In the genomic region with DNA sequence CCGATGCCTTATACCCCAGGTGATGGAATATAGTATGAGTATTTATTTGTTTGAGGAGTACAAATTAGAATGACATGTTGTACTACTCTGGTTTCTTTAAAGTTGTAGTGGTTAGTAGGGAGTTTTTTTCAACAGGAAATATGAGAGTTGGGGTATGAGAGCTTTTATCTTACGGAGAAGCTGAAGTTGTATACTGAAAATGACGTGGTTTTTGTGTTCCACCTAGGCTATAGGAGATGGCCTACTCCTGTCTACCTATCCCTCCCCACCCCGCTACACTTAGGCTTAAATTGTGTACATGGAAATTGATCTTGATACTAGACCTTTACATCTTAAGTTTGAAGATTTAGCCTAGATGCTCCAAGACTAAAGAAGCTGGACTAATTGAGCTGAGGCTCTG, we compare ENCODE assay signal across 21 cellular contexts. TPM values are rescaled to one million over a fixed set of nuclear protein-coding genes. Genes with fewer than 3 reads are reported as not detected.
A peak's percentile ranks its signal among the peaks of the same experiment; 100 is the strongest.
DNase-seq lines count a peak whose midpoint lies in the region; ATAC-seq and TF ChIP-seq lines count a peak whose summit lies in the region.
"Had no signal": no experiment of that assay in that cellular context is flagged by ENCODE, and none has a peak within 500 bp of the region (broad histone marks: within the 10 kb centered on the region; RNA-seq: fewer than 3 reads in every experiment).

No MANE protein-coding gene starts in this region.

- no peaks in the 10 kb centered on the region for H3K27me3 Mint-ChIP-seq in CD4-positive, CD25-positive, alpha-beta regulatory T cell
- H3K27me3 Mint-ChIP-seq in CD8-positive, alpha-beta memory T cell: peaks cover 0 to 3% of the 10 kb centered on the region in 2 donors
- H3K27me3 Mint-ChIP-seq in naive thymus-derived CD8-positive, alpha-beta T cell: no peaks in the 10 kb centered on the region

- H3K36me3 Mint-ChIP-seq in CD4-positive, CD25-positive, alpha-beta regulatory T cell: peaks cover 40% of the 10 kb centered on the region
- peaks cover 8 to 79% (median 15%) of the 10 kb centered on the region in 3 donors for H3K36me3 Mint-ChIP-seq in CD8-positive, alpha-beta memory T cell
- peaks cover under 1 to 28% of the 10 kb centered on the region in 2 donors for H3K36me3 Mint-ChIP-seq in activated naive CD4-positive, alpha-beta T cell treated with anti-CD3 and anti-CD28 coated beads, Interleukin-2, amount 50 U/mL, for 72 hours
- H3K36me3 Mint-ChIP-seq in naive thymus-derived CD8-positive, alpha-beta T cell: peaks cover 7 to 63% (median 31%) of the 10 kb centered on the region in 3 donors

- H3K4me3 Mint-ChIP-seq in CD4-positive, CD25-positive, alpha-beta regulatory T cell: peak overlapping the region; percentile 6 to 61 (median 46)
- H3K4me3 Mint-ChIP-seq in CD8-positive, alpha-beta memory T cell: peak overlapping the region in 4 of 7 donors; percentile 4 to 20 (median 11)
- H3K4me3 Mint-ChIP-seq in naive thymus-derived CD8-positive, alpha-beta T cell: peak overlapping the region; percentile 5 to 68 (median 56)

- H3K4me3 ChIP-seq in CD4-positive, CD25-positive, alpha-beta regulatory T cell (ENCODE audit: low read depth, low read length): peak overlapping the region; percentile 15
- peak overlapping the region; percentile 24 for H3K4me3 ChIP-seq in CD8-positive, alpha-beta memory T cell (ENCODE audit: low read length)
- H3K4me3 ChIP-seq: body of pancreas, dorsolateral prefrontal cortex, left lung, right lobe of liver had no signal

- H3K9me3 Mint-ChIP-seq in CD4-positive, CD25-positive, alpha-beta regulatory T cell: no peaks in the 10 kb centered on the region
- no peaks in the 10 kb centered on the region for H3K9me3 Mint-ChIP-seq in CD8-positive, alpha-beta memory T cell
- H3K9me3 Mint-ChIP-seq in activated naive CD4-positive, alpha-beta T cell treated with anti-CD3 and anti-CD28 coated beads, Interleukin-2, amount 50 U/mL, for 72 hours: no peaks in the 10 kb centered on the region
- no peaks in the 10 kb centered on the region for H3K9me3 Mint-ChIP-seq in naive thymus-derived CD8-positive, alpha-beta T cell

- peak overlapping the region; percentile 79 for H3K27ac ChIP-seq in CD4-positive, CD25-positive, alpha-beta regulatory T cell (ENCODE audit: insufficient read depth, low read length, poor library complexity, severe bottlenecking)
- H3K27ac ChIP-seq in CD8-positive, alpha-beta memory T cell (ENCODE audit: low read depth, low read length): no peak overlapping the region
- H3K27ac ChIP-seq: body of pancreas, dorsolateral prefrontal cortex, left lung, right lobe of liver had no signal

- DNase-seq in CD4-positive, CD25-positive, alpha-beta regulatory T cell: peak in 2 of 3 donors; percentile 49 to 54
- DNase-seq in CD8-positive, alpha-beta memory T cell: peak in 2 of 5 donors; percentile 37 to 75
- DNase-seq in activated naive CD4-positive, alpha-beta T cell treated with anti-CD3 and anti-CD28 coated beads, Interleukin-2, amount 50 U/mL, for 72 hours (ENCODE audit: low spot score in 2 of 2): no peak
- peak in 7 of 10 donors; percentile 16 to 80 (median 37) for DNase-seq in naive thymus-derived CD8-positive, alpha-beta T cell
- DNase-seq in dermis blood vessel endothelial cell: no peak
- no peak for DNase-seq in GM10266 (ENCODE audit: extremely low spot score)
- no peak for DNase-seq in C1 segment of cervical spinal cord (lab: John Stamatoyannopoulos, UW)
- DNase-seq: activated CD4-positive, alpha-beta T cell treated with anti-CD3 and anti-CD28 coated beads for 1 hour; body of pancreas; dorsolateral prefrontal cortex; left lung; NCI-H2029; NCI-H524 treated with DMSO at 0.1 percent for 48 hours; right lobe of liver; SHP77; stimulated activated CD4-positive, alpha-beta T cell treated with anti-CD3 and anti-CD28 coated beads, Interleukin-1b, Interleukin-23, amount 100 ng/mL, for 48 hours; T-helper 9 cell had no signal

- H3K36me3 ChIP-seq in CD4-positive, CD25-positive, alpha-beta regulatory T cell (ENCODE audit: control insufficient read depth, insufficient read depth, low read length): peaks cover 63% of the 10 kb centered on the region
- peaks cover 43% of the 10 kb centered on the region for H3K36me3 ChIP-seq in CD8-positive, alpha-beta memory T cell (ENCODE audit: insufficient read depth, low read length)

- CTCF ChIA-PET in CD8-positive, alpha-beta memory T cell (lab: Charles Lee): interaction anchor here (1.0 to 1.6 kb wide), 2 partner anchors 66 to 69 kb away, joined by 3 to 4 read pairs; no protein-coding TSS in a partner anchor

- peaks cover 26% of the 10 kb centered on the region for H3K4me1 ChIP-seq in CD4-positive, CD25-positive, alpha-beta regulatory T cell (ENCODE audit: control insufficient read depth, insufficient read depth, low read length, poor library complexity, severe bottlenecking)
- peaks cover 34% of the 10 kb centered on the region for H3K4me1 ChIP-seq in CD8-positive, alpha-beta memory T cell (ENCODE audit: insufficient read depth, low read length)
- H3K4me1 ChIP-seq: body of pancreas, right lobe of liver had no signal

- no peaks in the 10 kb centered on the region for H3K27me3 ChIP-seq in CD4-positive, CD25-positive, alpha-beta regulatory T cell (ENCODE audit: control insufficient read depth, insufficient read depth, low read length)
- no peaks in the 10 kb centered on the region for H3K27me3 ChIP-seq in CD8-positive, alpha-beta memory T cell (ENCODE audit: insufficient read depth, low read length, poor library complexity, severe bottlenecking)
- H3K27me3 ChIP-seq: body of pancreas, dorsolateral prefrontal cortex, left lung, right lobe of liver had no signal

- H3K4me1 Mint-ChIP-seq in CD4-positive, CD25-positive, alpha-beta regulatory T cell: peaks cover 16 to 45% (median 34%) of the 10 kb centered on the region in 4 donors
- H3K4me1 Mint-ChIP-seq in CD8-positive, alpha-beta memory T cell: peaks cover 23 to 38% (median 32%) of the 10 kb centered on the region in 3 donors
- peaks cover 23 to 54% (median 38%) of the 10 kb centered on the region in 4 donors for H3K4me1 Mint-ChIP-seq in naive thymus-derived CD8-positive, alpha-beta T cell

- POLR2A ChIA-PET in CD8-positive, alpha-beta memory T cell (lab: Charles Lee): interaction anchor here (0.9 to 1.2 kb wide), 4 partner anchors 43 to 70 kb away, joined by 3 read pairs; no protein-coding TSS in a partner anchor
- POLR2A ChIA-PET in naive thymus-derived CD8-positive, alpha-beta T cell (lab: Charles Lee): interaction anchor here (0.6 to 1.6 kb wide), 10 partner anchors 44 to 275 kb away, joined by 3 to 9 read pairs (median 4); a partner anchor contains a TSS

- no peak for TF ChIP-seq CTCF in GM10266 (IDR thresholded peaks at IDR 0.05; ENCODE audit: control insufficient read depth, insufficient read depth, low read depth, missing control alignments)

- ATAC-seq in CD4-positive, CD25-positive, alpha-beta regulatory T cell (ENCODE audit: low read depth in 2 of 2): peak; percentile 71 to 80
- peak; percentile 72 to 77 for ATAC-seq in activated naive CD4-positive, alpha-beta T cell treated with anti-CD3 and anti-CD28 coated beads, Interleukin-2, amount 50 U/mL, for 72 hours
- peak; percentile 92 to 98 for ATAC-seq in naive thymus-derived CD8-positive, alpha-beta T cell
- ATAC-seq: body of pancreas, esophagus mucosa, left lung, right lobe of liver had no signal

- no peaks in the 10 kb centered on the region for H3K9me3 ChIP-seq in CD4-positive, CD25-positive, alpha-beta regulatory T cell (ENCODE audit: control insufficient read depth in 2 of 2, low read length in 2 of 2)
- no peaks in the 10 kb centered on the region for H3K9me3 ChIP-seq in CD8-positive, alpha-beta memory T cell (ENCODE audit: low read length)
- H3K9me3 ChIP-seq: body of pancreas, left lung, right lobe of liver had no signal

- peak overlapping the region; percentile 88 to 97 (median 93) for H3K27ac Mint-ChIP-seq in CD4-positive, CD25-positive, alpha-beta regulatory T cell
- H3K27ac Mint-ChIP-seq in CD8-positive, alpha-beta memory T cell: peak overlapping the region; percentile 47 to 96 (median 84)
- peak overlapping the region; percentile 69 to 78 for H3K27ac Mint-ChIP-seq in activated naive CD4-positive, alpha-beta T cell treated with anti-CD3 and anti-CD28 coated beads, Interleukin-2, amount 50 U/mL, for 72 hours
- peak overlapping the region; percentile 85 to 98 (median 92) for H3K27ac Mint-ChIP-seq in naive thymus-derived CD8-positive, alpha-beta T cell

RNA-seq across cellular contexts. Expression of a gene that starts 6.8 kb away (rescaled TPM):
- total RNA-seq in CD4-positive, CD25-positive, alpha-beta regulatory T cell: 60.2 TPM
- polyA plus RNA-seq in CD4-positive, CD25-positive, alpha-beta regulatory T cell: 100 to 1,000 TPM; 166 to 213 (median 194) TPM
- total RNA-seq in CD8-positive, alpha-beta memory T cell: 100 to 1,000 TPM; 145 to 153 TPM
- 149 TPM for polyA plus RNA-seq in CD8-positive, alpha-beta memory T cell
- 100 to 1,000 TPM; 147 to 198 TPM for total RNA-seq in activated naive CD4-positive, alpha-beta T cell treated with anti-CD3 and anti-CD28 coated beads, Interleukin-2, amount 50 U/mL, for 72 hours
- total RNA-seq in naive thymus-derived CD8-positive, alpha-beta T cell: 100 to 1,000 TPM; 112 to 118 TPM
- polyA plus RNA-seq in naive thymus-derived CD8-positive, alpha-beta T cell: 100 to 1,000 TPM; 165 to 170 (median 169) TPM
- 69.9 and 99.0 TPM in 2 replicates for total RNA-seq in dermis blood vessel endothelial cell

RNA-seq across cellular contexts. Expression of a gene that starts 44.8 kb away (rescaled TPM):
- total RNA-seq in CD4-positive, CD25-positive, alpha-beta regulatory T cell: 194 TPM
- 10 to 100 TPM; 40.8 to 53.0 (median 46.0) TPM for polyA plus RNA-seq in CD4-positive, CD25-positive, alpha-beta regulatory T cell
- total RNA-seq in CD8-positive, alpha-beta memory T cell: 100 to 1,000 TPM; 258 to 277 TPM
- 63.0 TPM for polyA plus RNA-seq in CD8-positive, alpha-beta memory T cell
- 100 to 1,000 TPM; 188 to 240 TPM for total RNA-seq in activated naive CD4-positive, alpha-beta T cell treated with anti-CD3 and anti-CD28 coated beads, Interleukin-2, amount 50 U/mL, for 72 hours
- 100 to 1,000 TPM; 205 to 206 TPM for total RNA-seq in naive thymus-derived CD8-positive, alpha-beta T cell
- polyA plus RNA-seq in naive thymus-derived CD8-positive, alpha-beta T cell: 10 to 100 TPM; 42.0 to 70.5 (median 54.8) TPM
- total RNA-seq in dermis blood vessel endothelial cell: 47.8 and 97.6 TPM in 2 replicates

RNA-seq across cellular contexts. Expression of a gene that starts 55.3 kb away (rescaled TPM):
- total RNA-seq in CD4-positive, CD25-positive, alpha-beta regulatory T cell: 0.81 TPM
- polyA plus RNA-seq in CD4-positive, CD25-positive, alpha-beta regulatory T cell: not detected
- total RNA-seq in CD8-positive, alpha-beta memory T cell: not detected
- not detected for polyA plus RNA-seq in CD8-positive, alpha-beta memory T cell
- total RNA-seq in activated naive CD4-positive, alpha-beta T cell treated with anti-CD3 and anti-CD28 coated beads, Interleukin-2, amount 50 U/mL, for 72 hours: not detected
- not detected for total RNA-seq in naive thymus-derived CD8-positive, alpha-beta T cell
- polyA plus RNA-seq in naive thymus-derived CD8-positive, alpha-beta T cell: not detected
- total RNA-seq in dermis blood vessel endothelial cell: not detected in 2 replicates
- total RNA-seq: esophagus mucosa, osteocyte, right lobe of liver, temporal lobe had no signal

RNA-seq across cellular contexts. Expression of a gene that starts 59.5 kb away (rescaled TPM):
- total RNA-seq in CD4-positive, CD25-positive, alpha-beta regulatory T cell: not detected
- polyA plus RNA-seq in CD4-positive, CD25-positive, alpha-beta regulatory T cell: not detected
- not detected for total RNA-seq in CD8-positive, alpha-beta memory T cell
- not detected for polyA plus RNA-seq in CD8-positive, alpha-beta memory T cell
- total RNA-seq in activated naive CD4-positive, alpha-beta T cell treated with anti-CD3 and anti-CD28 coated beads, Interleukin-2, amount 50 U/mL, for 72 hours: not detected
- total RNA-seq in naive thymus-derived CD8-positive, alpha-beta T cell: not detected
- polyA plus RNA-seq in naive thymus-derived CD8-positive, alpha-beta T cell: not detected
- total RNA-seq in dermis blood vessel endothelial cell: not detected in 2 replicates
- total RNA-seq: body of pancreas, esophagus mucosa, left lung, mucosa of gallbladder, osteocyte, right lobe of liver, temporal lobe had no signal

RNA-seq across cellular contexts. Expression of a gene that starts 59.7 kb away (rescaled TPM):
- 267 TPM for total RNA-seq in CD4-positive, CD25-positive, alpha-beta regulatory T cell
- polyA plus RNA-seq in CD4-positive, CD25-positive, alpha-beta regulatory T cell: 100 to 1,000 TPM in 2 of 4 donors, 10 to 100 TPM in 2; 76.0 to 127 (median 104) TPM
- total RNA-seq in CD8-positive, alpha-beta memory T cell: 10 to 100 TPM; 71.7 to 72.8 TPM
- polyA plus RNA-seq in CD8-positive, alpha-beta memory T cell: 69.9 TPM
- total RNA-seq in activated naive CD4-positive, alpha-beta T cell treated with anti-CD3 and anti-CD28 coated beads, Interleukin-2, amount 50 U/mL, for 72 hours: 10 to 100 TPM; 48.0 to 56.1 TPM
- 100 to 1,000 TPM; 111 to 114 TPM for total RNA-seq in naive thymus-derived CD8-positive, alpha-beta T cell
- polyA plus RNA-seq in naive thymus-derived CD8-positive, alpha-beta T cell: 10 to 100 TPM; 48.5 to 65.1 (median 55.6) TPM
- total RNA-seq in dermis blood vessel endothelial cell: 90.0 and 108 TPM in 2 replicates

Comparison
In these comparisons a context has a peak if more than half of its experiments do, and no peak if none do; other contexts are left out.
1. DNase-seq: peak in CD4-positive, CD25-positive, alpha-beta regulatory T cell (2 of 3) and naive thymus-derived CD8-positive, alpha-beta T cell (7 of 10); none in activated naive CD4-positive, alpha-beta T cell treated with anti-CD3 and anti-CD28 coated beads, Interleukin-2, amount 50 U/mL, for 72 hours (0 of 2), dermis blood vessel endothelial cell (single experiment), GM10266 (single experiment) and C1 segment of cervical spinal cord (0 of 14).
2. Peak in every context shown above with its lines, with median percentiles within 50 percentile points of each other: ATAC-seq, H3K27ac Mint-ChIP-seq and H3K4me3 Mint-ChIP-seq.